Comparison of ENCODE assay signal across 16 cellular contexts in the genomic region with DNA sequence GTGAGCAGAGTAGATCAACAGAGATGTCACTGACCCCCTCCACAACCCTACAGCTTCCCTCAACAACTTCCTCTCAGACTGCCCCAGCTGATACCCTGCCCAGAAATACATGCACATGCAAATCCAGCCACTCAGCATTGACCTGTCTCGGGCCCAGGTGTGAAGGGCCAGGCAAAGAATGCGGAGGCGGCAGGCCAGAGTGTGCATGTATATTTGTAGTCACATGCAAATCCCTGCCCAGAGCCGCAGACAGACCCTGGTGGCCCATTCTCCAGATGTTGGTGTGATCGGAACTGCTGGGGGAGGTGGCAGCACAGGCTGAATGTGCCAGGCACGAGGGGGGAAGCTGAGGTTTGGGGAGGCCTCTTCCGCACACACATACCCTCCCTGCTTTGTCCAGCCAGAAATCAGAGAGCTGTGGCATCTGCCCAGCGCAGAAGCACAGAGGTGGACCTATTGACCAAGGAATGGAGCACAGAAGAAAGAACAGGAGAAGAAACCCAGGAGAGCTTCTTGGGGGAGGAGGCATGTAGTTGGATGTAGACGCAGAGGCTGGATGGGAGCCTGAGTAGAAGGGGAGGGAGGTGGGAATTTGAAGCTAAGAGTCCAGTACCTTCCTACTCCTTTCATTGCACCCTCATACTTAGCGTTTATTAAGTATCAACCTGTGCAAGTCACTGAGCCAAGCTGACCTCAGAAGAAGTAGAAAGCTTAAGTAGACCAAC. TPM values are rescaled to one million over a fixed set of nuclear protein-coding genes. Genes with fewer than 3 reads are reported as not detected.
DNase-seq lines count a peak whose midpoint lies in the region; ATAC-seq and TF ChIP-seq lines count a peak whose summit lies in the region.
"Had no signal": no experiment of that assay in that cellular context is flagged by ENCODE, and none has a peak within 500 bp of the region (broad histone marks: within the 10 kb centered on the region; RNA-seq: fewer than 3 reads in every experiment).

No MANE protein-coding gene starts in this region.

- H3K27me3 Mint-ChIP-seq in activated B cell treated with CpG ODN at 0.5 μM for 24 hours: no peaks in the 10 kb centered on the region
- H3K27me3 Mint-ChIP-seq: CD4-positive, CD25-positive, alpha-beta regulatory T cell had no signal

- peaks cover 62% of the 10 kb centered on the region for H3K4me1 Mint-ChIP-seq in activated B cell treated with CpG ODN at 0.5 μM for 24 hours

- ATAC-seq in GM18502 (IDR thresholded peaks at IDR 0.05; ENCODE audit: poor library complexity, unreplicated experiment): peak; percentile 76
- peak; percentile 73 for ATAC-seq in GM19467 (IDR thresholded peaks at IDR 0.05; ENCODE audit: unreplicated experiment)
- peak; percentile 58 for ATAC-seq in HG02981 (IDR thresholded peaks at IDR 0.05; ENCODE audit: unreplicated experiment)
- peak; percentile 56 for ATAC-seq in activated B cell treated with CpG ODN at 0.5 μM for 24 hours (ENCODE audit: low read depth)
- ATAC-seq: activated CD4-positive, CD25-positive, alpha-beta regulatory T cell treated with anti-CD3 and anti-CD28 coated beads, Interleukin-2, amount 50 U/mL, for 24 hours; left cardiac atrium had no signal

- no peak for TF ChIP-seq CTCF in activated B cell treated with CpG ODN at 0.5 μM for 24 hours (IDR thresholded peaks at IDR 0.05)

- POLR2A ChIA-PET in activated B cell treated with CpG ODN at 0.5 μM for 24 hours (lab: Charles Lee): interaction anchor here (0.6 to 4.7 kb wide), 6 partner anchors 12 to 1384 kb away, joined by 3 to 48 read pairs (median 4); a partner anchor contains a TSS

- H3K9me3 Mint-ChIP-seq in activated B cell treated with CpG ODN at 0.5 μM for 24 hours: peaks cover 4% of the 10 kb centered on the region

- H3K4me3 Mint-ChIP-seq in activated B cell treated with CpG ODN at 0.5 μM for 24 hours: peak overlapping the region; percentile 57
- H3K4me3 Mint-ChIP-seq: CD4-positive, CD25-positive, alpha-beta regulatory T cell had no signal

- H3K36me3 Mint-ChIP-seq in activated B cell treated with CpG ODN at 0.5 μM for 24 hours (ENCODE audit: low read depth): peaks cover 13% of the 10 kb centered on the region

- CTCF ChIA-PET in activated B cell treated with CpG ODN at 0.5 μM for 24 hours (lab: Charles Lee): interaction anchor here (0.7 to 7.5 kb wide), 4 partner anchors 10 to 332 kb away, joined by 3 to 53 read pairs (median 7); a partner anchor contains a TSS

- no peak for DNase-seq in activated B cell treated with CpG ODN at 0.5 μM for 24 hours
- no peak for DNase-seq in activated effector memory CD4-positive, alpha-beta T cell treated with anti-CD3 and anti-CD28 coated beads, Interleukin-2, amount 50 U/mL, for 16 hours
- DNase-seq in A172 (ENCODE audit: low spot score): no peak
- DNase-seq in NCI-H1417 (lab: John Stamatoyannopoulos, UW): no peak
- no peak for DNase-seq in activated CD4-positive, CD25-positive, alpha-beta regulatory T cell treated with anti-CD3 and anti-CD28 coated beads, Interleukin-2, amount 50 U/mL, for 72 hours
- DNase-seq: CD4-positive, CD25-positive, alpha-beta regulatory T cell; left cardiac atrium; NCI-H2029 treated with DMSO at 0.1 percent for 48 hours; occipital lobe; stimulated activated CD4-positive, alpha-beta T cell treated with anti-CD3 and anti-CD28 coated beads, Interleukin-4, amount 100 ng/mL, for 1 hour; testis had no signal

- intact Hi-C loops in activated B cell treated with CpG ODN at 0.5 μM for 24 hours (cut with micrococcal nuclease): loop anchor here (1.0 kb wide), 1 partner anchor 15 kb away; a partner anchor contains a TSS

- H3K27ac Mint-ChIP-seq in activated B cell treated with CpG ODN at 0.5 μM for 24 hours: peak overlapping the region; percentile 74

RNA-seq across cellular contexts. Expression of a gene that starts 14.4 kb away (rescaled TPM):
- 11.7 and 15.5 TPM in 2 replicates for total RNA-seq in activated B cell treated with CpG ODN at 0.5 μM for 24 hours
- total RNA-seq in A172 (2014; rRNA removed; shearing (Covaris generic)): not detected in 2 replicates
- total RNA-seq: occipital lobe, RPMI7951 had no signal

RNA-seq across cellular contexts. Expression of a gene that starts 17.4 kb away (rescaled TPM):
- total RNA-seq in activated B cell treated with CpG ODN at 0.5 μM for 24 hours: 20.8 and 22.6 TPM in 2 replicates
- total RNA-seq in A172 (2014; rRNA removed; shearing (Covaris generic)): 29.1 and 31.5 TPM in 2 replicates

RNA-seq across cellular contexts. Expression of a gene that starts 36.3 kb away (rescaled TPM):
- total RNA-seq in activated B cell treated with CpG ODN at 0.5 μM for 24 hours: 51.8 and 52.3 TPM in 2 replicates
- 22.0 and 25.6 TPM in 2 replicates for total RNA-seq in A172 (2014; rRNA removed; shearing (Covaris generic))

RNA-seq across cellular contexts. Expression of a gene that starts 36.4 kb away (rescaled TPM):
- 95.4 and 96.9 TPM in 2 replicates for total RNA-seq in activated B cell treated with CpG ODN at 0.5 μM for 24 hours
- 122 TPM in 2 replicates for total RNA-seq in A172 (2014; rRNA removed; shearing (Covaris generic))

RNA-seq across cellular contexts. Expression of a gene that starts 47.6 kb away (rescaled TPM):
- total RNA-seq in activated B cell treated with CpG ODN at 0.5 μM for 24 hours: 37.1 and 39.2 TPM in 2 replicates
- total RNA-seq in A172 (2014; rRNA removed; shearing (Covaris generic)): 30.3 and 30.6 TPM in 2 replicates

Comparison
In these comparisons a context has a peak if more than half of its experiments do, and no peak if none do; other contexts are left out.
1. RNA of a gene that starts 14.4 kb away (total RNA-seq): 11.7 to 15.5 TPM in activated B cell treated with CpG ODN at 0.5 μM for 24 hours; not detected in A172; every median in the first group is over 10 times any median in the second.
2. Peak in every context shown above with its lines, with median percentiles within 50 percentile points of each other: ATAC-seq.